7 cellular contexts compared by ENCODE assay signal in the genomic region with DNA sequence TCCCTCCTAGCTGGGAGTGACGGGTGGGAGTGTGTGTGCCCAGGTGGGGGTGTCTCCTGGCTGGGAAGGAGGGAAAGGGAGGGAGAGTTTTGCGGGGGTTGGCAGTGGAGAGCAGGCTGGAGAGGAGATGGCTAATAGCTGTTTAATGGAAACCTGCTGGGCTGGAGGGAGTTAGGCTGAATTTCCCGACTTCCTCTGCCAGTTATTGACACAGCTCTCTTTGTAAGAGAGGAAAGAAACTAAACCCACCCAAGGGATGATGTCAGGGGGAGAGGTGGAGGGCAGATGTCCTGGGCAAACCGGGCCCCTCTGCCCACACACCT. TPM values are rescaled to one million over a fixed set of nuclear protein-coding genes. Genes with fewer than 3 reads are reported as not detected.
DNase-seq lines count a peak whose midpoint lies in the region; ATAC-seq lines count a peak whose summit lies in the region.
"Had no signal": no experiment of that assay in that cellular context is flagged by ENCODE, and none has a peak within 500 bp of the region (broad histone marks: within the 10 kb centered on the region; RNA-seq: fewer than 3 reads in every experiment).

No MANE protein-coding gene starts in this region.

- DNase-seq in CD8-positive, alpha-beta memory T cell, result no peak
- DNase-seq in naive thymus-derived CD4-positive, alpha-beta T cell, result no peak
- DNase-seq in NCI-H2029 (lab: John Stamatoyannopoulos, UW), result no peak
- DNase-seq in SK-N-DZ (ENCODE audit: low spot score), result no peak
- DNase-seq: activated T-cell treated with anti-CD3 and anti-CD28 coated beads, Interleukin-2, amount 50 U/mL, for 4 hours had no signal

- H3K4me1 ChIP-seq in CD8-positive, alpha-beta memory T cell (ENCODE audit: insufficient read depth, low read length), result peaks cover 22% of the 10 kb centered on the region
- peaks cover 0 to 8% of the 10 kb centered on the region in 2 donors for H3K4me1 ChIP-seq in naive thymus-derived CD4-positive, alpha-beta T cell (ENCODE audit: control insufficient read depth in 2 of 2, insufficient read depth in 2 of 2, low read length in 2 of 2)

- peak overlapping the region in 6 of 8 donors; percentile 21 to 92 (median 82) for H3K27ac Mint-ChIP-seq in CD8-positive, alpha-beta memory T cell
- peak overlapping the region; percentile 50 for H3K27ac Mint-ChIP-seq in activated T-helper 17 cell treated with anti-CD3 and anti-CD28 coated beads, Interleukin-2, amount 50 U/mL, for 72 hours
- H3K27ac Mint-ChIP-seq in naive thymus-derived CD4-positive, alpha-beta T cell, result peak overlapping the region; percentile 43 to 89 (median 84)

- POLR2A ChIA-PET in CD8-positive, alpha-beta memory T cell (lab: Charles Lee), result interaction anchor here (1.5 to 3.1 kb wide), 3 partner anchors 41 to 99 kb away, joined by 3 to 28 read pairs (median 24); no protein-coding TSS in a partner anchor
- POLR2A ChIA-PET in naive thymus-derived CD4-positive, alpha-beta T cell (lab: Charles Lee), result interaction anchor here (1.4 to 3.7 kb wide), 7 partner anchors 9 to 91 kb away, joined by 3 to 42 read pairs (median 7); partner anchors contain the start of gene QTRT1

- H3K4me3 ChIP-seq in CD8-positive, alpha-beta memory T cell (ENCODE audit: low read length), result no peak overlapping the region
- no peak overlapping the region for H3K4me3 ChIP-seq in naive thymus-derived CD4-positive, alpha-beta T cell (ENCODE audit: low read length)

- CTCF ChIA-PET in CD8-positive, alpha-beta memory T cell (lab: Charles Lee), result interaction anchor here (0.8 to 15.7 kb wide), 28 partner anchors 17 to 241 kb away, joined by 3 to 371 read pairs (median 6); partner anchors contain the start of genes CDC37, KEAP1 and QTRT1
- CTCF ChIA-PET in naive thymus-derived CD4-positive, alpha-beta T cell (lab: Charles Lee), result interaction anchor here (0.6 to 12.3 kb wide), 17 partner anchors 8 to 133 kb away, joined by 3 to 287 read pairs (median 6); no protein-coding TSS in a partner anchor

- H3K4me1 Mint-ChIP-seq in CD8-positive, alpha-beta memory T cell, result peaks cover 16 to 24% (median 16%) of the 10 kb centered on the region in 3 donors
- H3K4me1 Mint-ChIP-seq in activated T-helper 17 cell treated with anti-CD3 and anti-CD28 coated beads, Interleukin-2, amount 50 U/mL, for 72 hours, result peaks cover 21% of the 10 kb centered on the region
- H3K4me1 Mint-ChIP-seq in naive thymus-derived CD4-positive, alpha-beta T cell, result peaks cover 10 to 36% (median 24%) of the 10 kb centered on the region in 7 donors

- no peak overlapping the region for H3K27ac ChIP-seq in CD8-positive, alpha-beta memory T cell (ENCODE audit: low read depth, low read length)
- H3K27ac ChIP-seq in naive thymus-derived CD4-positive, alpha-beta T cell (ENCODE audit: low read depth, low read length), result peak overlapping the region; percentile 35

- no peaks in the 10 kb centered on the region for H3K9me3 ChIP-seq in CD8-positive, alpha-beta memory T cell (ENCODE audit: low read length)
- no peaks in the 10 kb centered on the region for H3K9me3 ChIP-seq in naive thymus-derived CD4-positive, alpha-beta T cell (ENCODE audit: control insufficient read depth in 2 of 3, low read length in 3 of 3)

- peaks cover 10% of the 10 kb centered on the region for H3K36me3 ChIP-seq in CD8-positive, alpha-beta memory T cell (ENCODE audit: insufficient read depth, low read length)
- peaks cover 0 to 51% (median 13%) of the 10 kb centered on the region in 3 experiments for H3K36me3 ChIP-seq in naive thymus-derived CD4-positive, alpha-beta T cell (ENCODE audit: control insufficient read depth in 2 of 3, insufficient read depth in 3 of 3, low read length in 3 of 3)

- H3K36me3 Mint-ChIP-seq in CD8-positive, alpha-beta memory T cell, result peaks cover 4 to 50% (median 4%) of the 10 kb centered on the region in 3 donors
- H3K36me3 Mint-ChIP-seq in activated T-helper 17 cell treated with anti-CD3 and anti-CD28 coated beads, Interleukin-2, amount 50 U/mL, for 72 hours (ENCODE audit: low read depth), result peaks cover 52% of the 10 kb centered on the region
- H3K36me3 Mint-ChIP-seq in naive thymus-derived CD4-positive, alpha-beta T cell, result peaks cover 0 to 9% (median 0%) of the 10 kb centered on the region in 5 donors

- peaks cover 0 to 2% of the 10 kb centered on the region in 2 donors for H3K27me3 Mint-ChIP-seq in CD8-positive, alpha-beta memory T cell
- no peaks in the 10 kb centered on the region for H3K27me3 Mint-ChIP-seq in activated T-helper 17 cell treated with anti-CD3 and anti-CD28 coated beads, Interleukin-2, amount 50 U/mL, for 72 hours
- peaks cover 0 to 2% (median 0%) of the 10 kb centered on the region in 5 donors for H3K27me3 Mint-ChIP-seq in naive thymus-derived CD4-positive, alpha-beta T cell

- intact Hi-C loops in naive thymus-derived CD4-positive, alpha-beta T cell (cut with micrococcal nuclease), result loop anchor here (1.0 to 2.0 kb wide), 6 partner anchors 20 to 139 kb away; no protein-coding TSS in a partner anchor

- no peak for ATAC-seq in activated T-helper 17 cell treated with anti-CD3 and anti-CD28 coated beads, Interleukin-2, amount 50 U/mL, for 72 hours (replicated peaks)
- ATAC-seq in naive thymus-derived CD4-positive, alpha-beta T cell, result no peak
- no peak for ATAC-seq in GM21423 (IDR thresholded peaks at IDR 0.05; ENCODE audit: unreplicated experiment)

- no peaks in the 10 kb centered on the region for H3K9me3 Mint-ChIP-seq in CD8-positive, alpha-beta memory T cell
- H3K9me3 Mint-ChIP-seq in activated T-helper 17 cell treated with anti-CD3 and anti-CD28 coated beads, Interleukin-2, amount 50 U/mL, for 72 hours, result no peaks in the 10 kb centered on the region
- H3K9me3 Mint-ChIP-seq in naive thymus-derived CD4-positive, alpha-beta T cell, result no peaks in the 10 kb centered on the region
- H3K9me3 Mint-ChIP-seq: activated T-cell treated with anti-CD3 and anti-CD28 coated beads, Interleukin-2, amount 50 U/mL, for 4 hours had no signal

- H3K4me3 Mint-ChIP-seq in CD8-positive, alpha-beta memory T cell, result no peak overlapping the region
- no peak overlapping the region for H3K4me3 Mint-ChIP-seq in activated T-helper 17 cell treated with anti-CD3 and anti-CD28 coated beads, Interleukin-2, amount 50 U/mL, for 72 hours
- no peak overlapping the region for H3K4me3 Mint-ChIP-seq in naive thymus-derived CD4-positive, alpha-beta T cell
- H3K4me3 Mint-ChIP-seq: activated T-cell treated with anti-CD3 and anti-CD28 coated beads, Interleukin-2, amount 50 U/mL, for 4 hours had no signal

- H3K27me3 ChIP-seq in CD8-positive, alpha-beta memory T cell (ENCODE audit: insufficient read depth, low read length, poor library complexity, severe bottlenecking), result no peaks in the 10 kb centered on the region
- H3K27me3 ChIP-seq in naive thymus-derived CD4-positive, alpha-beta T cell (ENCODE audit: control insufficient read depth in 2 of 2, insufficient read depth in 2 of 2, low read length in 2 of 2), result no peaks in the 10 kb centered on the region

RNA-seq across cellular contexts. Expression of gene ILF3, which starts 10.2 kb away (rescaled TPM):
- total RNA-seq in CD8-positive, alpha-beta memory T cell, result 100 to 1,000 TPM; 471 to 475 TPM
- polyA plus RNA-seq in CD8-positive, alpha-beta memory T cell, result 100.0 TPM
- 100 to 1,000 TPM; 286 to 439 TPM for total RNA-seq in activated T-helper 17 cell treated with anti-CD3 and anti-CD28 coated beads, Interleukin-2, amount 50 U/mL, for 72 hours
- 100 to 1,000 TPM; 346 to 515 (median 368) TPM for total RNA-seq in naive thymus-derived CD4-positive, alpha-beta T cell
- 10 to 100 TPM; 91.0 to 99.9 TPM for polyA plus RNA-seq in naive thymus-derived CD4-positive, alpha-beta T cell
- polyA plus RNA-seq in SK-N-DZ (2014; cell fraction: cytosol; rRNA removed), result 290 and 335 TPM in 2 replicates
- polyA plus RNA-seq in SK-N-DZ (2014; cell fraction: nucleus; rRNA removed), result 824 and 883 TPM in 2 replicates

RNA-seq across cellular contexts. Expression of gene SLC44A2, which starts 18.6 kb away (rescaled TPM):
- 10 to 100 TPM; 70.5 to 88.2 TPM for total RNA-seq in CD8-positive, alpha-beta memory T cell
- polyA plus RNA-seq in CD8-positive, alpha-beta memory T cell, result 285 TPM
- 10 to 100 TPM; 64.8 to 84.9 TPM for total RNA-seq in activated T-helper 17 cell treated with anti-CD3 and anti-CD28 coated beads, Interleukin-2, amount 50 U/mL, for 72 hours
- total RNA-seq in naive thymus-derived CD4-positive, alpha-beta T cell, result 100 to 1,000 TPM; 148 to 272 (median 194) TPM
- polyA plus RNA-seq in naive thymus-derived CD4-positive, alpha-beta T cell, result 100 to 1,000 TPM; 216 to 375 TPM
- polyA plus RNA-seq in SK-N-DZ (2014; cell fraction: cytosol; rRNA removed), result 13.7 and 15.7 TPM in 2 replicates
- polyA plus RNA-seq in SK-N-DZ (2014; cell fraction: nucleus; rRNA removed), result 21.2 and 36.2 TPM in 2 replicates

RNA-seq across cellular contexts. Expression of gene AP1M2, which starts 56.8 kb away (rescaled TPM):
- total RNA-seq in CD8-positive, alpha-beta memory T cell, result not detected
- not detected for polyA plus RNA-seq in CD8-positive, alpha-beta memory T cell
- not detected for total RNA-seq in activated T-helper 17 cell treated with anti-CD3 and anti-CD28 coated beads, Interleukin-2, amount 50 U/mL, for 72 hours
- not detected for total RNA-seq in naive thymus-derived CD4-positive, alpha-beta T cell
- polyA plus RNA-seq in naive thymus-derived CD4-positive, alpha-beta T cell, result not detected
- polyA plus RNA-seq in SK-N-DZ (2014; cell fraction: cytosol; rRNA removed), result 0.31 and 0.53 TPM in 2 replicates
- polyA plus RNA-seq in SK-N-DZ (2014; cell fraction: nucleus; rRNA removed), result 2.2 TPM in 1 of 2 replicates, not detected in the other

RNA-seq across cellular contexts. Expression of gene QTRT1, which starts 57.3 kb away (rescaled TPM):
- 10 to 100 TPM; 76.1 to 80.1 TPM for total RNA-seq in CD8-positive, alpha-beta memory T cell
- polyA plus RNA-seq in CD8-positive, alpha-beta memory T cell, result 32.2 TPM
- 10 to 100 TPM; 36.9 to 61.3 TPM for total RNA-seq in activated T-helper 17 cell treated with anti-CD3 and anti-CD28 coated beads, Interleukin-2, amount 50 U/mL, for 72 hours
- total RNA-seq in naive thymus-derived CD4-positive, alpha-beta T cell, result 10 to 100 TPM; 36.1 to 63.4 (median 54.9) TPM
- polyA plus RNA-seq in naive thymus-derived CD4-positive, alpha-beta T cell, result 10 to 100 TPM; 38.0 to 41.8 TPM
- polyA plus RNA-seq in SK-N-DZ (2014; cell fraction: cytosol; rRNA removed), result 70.4 and 76.1 TPM in 2 replicates
- polyA plus RNA-seq in SK-N-DZ (2014; cell fraction: nucleus; rRNA removed), result 258 and 376 TPM in 2 replicates
